23 cellular contexts compared by ENCODE assay signal in genomic region chr1:225733254-225733653, GRCh38. TPM values are rescaled to one million over a fixed set of nuclear protein-coding genes. Genes with fewer than 3 reads are reported as not detected.
DNase-seq lines count a peak whose midpoint lies in the region; ATAC-seq, FAIRE-seq and TF ChIP-seq lines count a peak whose summit lies in the region.
"Had no signal": no experiment of that assay in that cellular context is flagged by ENCODE, and none has a peak within 500 bp of the region (broad histone marks: within the 10 kb centered on the region; RNA-seq: fewer than 3 reads in every experiment).

No MANE protein-coding gene starts in this region.

- intact Hi-C loops in adrenal gland (cut with DNase I), result no loop called here

- no peaks in the 10 kb centered on the region for H3K9me3 ChIP-seq in adrenal gland (replicated peaks in 1 of 3)
- H3K9me3 ChIP-seq: stomach, tibial nerve had no signal

- no peak for TF ChIP-seq POLR2A in adrenal gland (IDR thresholded peaks at IDR 0.05)

- TF ChIP-seq EP300 in Ishikawa (IDR thresholded peaks at IDR 0.05; ENCODE audit: borderline replicate concordance), result no peak

- no peak overlapping the region for H3K4me3 ChIP-seq in adrenal gland
- H3K4me3 ChIP-seq: lung, stomach, tibial nerve had no signal

- no peaks in the 10 kb centered on the region for H3K36me3 ChIP-seq in adrenal gland (replicated peaks in 1 of 2)
- H3K36me3 ChIP-seq: stomach, tibial nerve had no signal

- no peak overlapping the region for H3K27ac ChIP-seq in adrenal gland
- H3K27ac ChIP-seq: 22Rv1, stomach, tibial nerve, VCaP had no signal

- no peaks in the 10 kb centered on the region for H3K27me3 ChIP-seq in adrenal gland
- H3K27me3 ChIP-seq: stomach, tibial nerve had no signal

- no peak for ATAC-seq in GM19035 (IDR thresholded peaks at IDR 0.05; ENCODE audit: unreplicated experiment)
- ATAC-seq: SK-N-SH treated with all-trans-retinoic acid at 6 μM for 48 hours had no signal

- no peak for TF ChIP-seq CTCF in adrenal gland (IDR thresholded peaks at IDR 0.05)

- no peak for TF ChIP-seq RAD21 in Ishikawa (IDR thresholded peaks at IDR 0.05; ENCODE audit: low read depth)

- H3K4me1 ChIP-seq in adrenal gland (replicated peaks in 1 of 2), result peaks cover 11 to 27% of the 10 kb centered on the region in 2 donors

- peak; percentile 27 for DNase-seq in NCI-H1092 treated with DMSO at 0.1 percent for 48 hours (lab: John Stamatoyannopoulos, UW)
- DNase-seq in NCI-H1092 (lab: John Stamatoyannopoulos, UW), result no peak
- peak in 6 of 7 donors; percentile 33 to 66 (median 54) for DNase-seq in adrenal gland
- peak; percentile 39 for DNase-seq in mucosa of gallbladder (ENCODE audit: low spot score)
- no peak for DNase-seq in occipital lobe (lab: John Stamatoyannopoulos, UW)
- no peak for DNase-seq in RCC 7860 (ENCODE audit: low spot score)
- DNase-seq: activated CD4-positive, alpha-beta T cell treated with anti-CD3 and anti-CD28 coated beads, Interleukin-2, amount 10 ng/mL, durations not matched to agents 7 days and 5 days; activated naive CD4-positive, alpha-beta T cell treated with anti-CD3 and anti-CD28 coated beads, Interleukin-2, amount 10 ng/mL, durations not matched to agents 7 days and 5 days; AML-193; anterior cingulate cortex; CD8-positive, alpha-beta memory T cell; GDM1; Karpas-422; NCI-H2081 treated with DMSO at 0.1 percent for 48 hours; stimulated activated CD8-positive, alpha-beta memory T cell treated with anti-CD3 and anti-CD28 coated beads, Interleukin-4, amount 100 ng/mL, for 48 hours; stomach had no signal

- 56 to 83% (median 71%) methylated on average over 4 of the region's 4 CpGs for WGBS in adrenal gland, 4 donors

- FAIRE-seq in RCC 7860 (lab: Jason Lieb, UNC), result no peak

TF ChIP-seq in Ishikawa, 13 proteins besides CTCF, POLR2A, EP300 and RAD21:
- TF ChIP-seq NFIC (IDR thresholded peaks at IDR 0.05) (peak; percentile 62), CREB1 (IDR thresholded peaks at IDR 0.05; ENCODE audit: low read depth) (no peak), FOXM1 (IDR thresholded peaks at IDR 0.05; ENCODE audit: borderline replicate concordance, low read depth) (no peak), ZBTB7A (IDR thresholded peaks at IDR 0.05; ENCODE audit: low read depth) (no peak)
- TF ChIP-seq, protein P1, sequence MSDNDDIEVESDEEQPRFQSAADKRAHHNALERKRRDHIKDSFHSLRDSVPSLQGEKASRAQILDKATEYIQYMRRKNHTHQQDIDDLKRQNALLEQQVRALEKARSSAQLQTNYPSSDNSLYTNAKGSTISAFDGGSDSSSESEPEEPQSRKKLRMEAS (IDR thresholded peaks at IDR 0.05), result no peak
- TF ChIP-seq, protein P2, sequence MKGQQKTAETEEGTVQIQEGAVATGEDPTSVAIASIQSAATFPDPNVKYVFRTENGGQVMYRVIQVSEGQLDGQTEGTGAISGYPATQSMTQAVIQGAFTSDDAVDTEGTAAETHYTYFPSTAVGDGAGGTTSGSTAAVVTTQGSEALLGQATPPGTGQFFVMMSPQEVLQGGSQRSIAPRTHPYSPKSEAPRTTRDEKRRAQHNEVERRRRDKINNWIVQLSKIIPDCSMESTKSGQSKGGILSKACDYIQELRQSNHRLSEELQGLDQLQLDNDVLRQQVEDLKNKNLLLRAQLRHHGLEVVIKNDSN (IDR thresholded peaks at IDR 0.05), result no peak

RNA-seq across cellular contexts. Expression of gene SRP9, which starts 44.4 kb away (rescaled TPM):
- total RNA-seq in adrenal gland (100 to 1,000 TPM; 197 to 429 (median 293) TPM), mucosa of gallbladder (292 TPM), occipital lobe (337 TPM)
- polyA plus RNA-seq in adrenal gland, result 100 to 1,000 TPM; 144 to 521 (median 178) TPM

Comparison
In these comparisons a context has a peak if more than half of its experiments do, and no peak if none do; other contexts are left out.
1. DNase-seq: peak in NCI-H1092 treated with DMSO at 0.1 percent for 48 hours (single experiment), adrenal gland (6 of 7) and mucosa of gallbladder (single experiment); none in NCI-H1092 (single experiment), occipital lobe (single experiment) and RCC 7860 (single experiment).